Comparison of ENCODE assay signal across 1 cellular context in the genomic region with DNA sequence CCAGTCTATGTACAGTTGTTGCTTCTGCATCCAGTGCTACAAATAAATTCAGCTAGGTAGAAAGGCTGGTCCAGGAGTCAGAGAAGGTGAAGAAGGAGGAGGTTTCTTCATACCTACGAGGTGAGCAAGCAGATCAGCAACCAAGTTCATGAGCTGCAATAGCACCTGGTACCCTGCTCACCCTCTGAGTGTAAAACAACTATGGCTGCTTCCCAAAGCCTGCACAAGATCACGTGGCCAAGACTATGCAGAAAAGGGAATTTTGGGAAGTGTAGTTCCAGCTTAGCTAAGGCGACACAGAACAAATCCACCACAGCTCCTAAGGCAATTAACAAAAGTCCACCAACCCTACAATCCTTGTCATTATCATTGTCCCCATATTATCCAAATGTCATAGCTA.
TF ChIP-seq lines count a peak whose summit lies in the region.

No MANE protein-coding gene starts in this region.

TF ChIP-seq in K562, 482 proteins besides CTCF, POLR2A, EP300 and RAD21 (continued from another document):
- TF ChIP-seq, protein P1, sequence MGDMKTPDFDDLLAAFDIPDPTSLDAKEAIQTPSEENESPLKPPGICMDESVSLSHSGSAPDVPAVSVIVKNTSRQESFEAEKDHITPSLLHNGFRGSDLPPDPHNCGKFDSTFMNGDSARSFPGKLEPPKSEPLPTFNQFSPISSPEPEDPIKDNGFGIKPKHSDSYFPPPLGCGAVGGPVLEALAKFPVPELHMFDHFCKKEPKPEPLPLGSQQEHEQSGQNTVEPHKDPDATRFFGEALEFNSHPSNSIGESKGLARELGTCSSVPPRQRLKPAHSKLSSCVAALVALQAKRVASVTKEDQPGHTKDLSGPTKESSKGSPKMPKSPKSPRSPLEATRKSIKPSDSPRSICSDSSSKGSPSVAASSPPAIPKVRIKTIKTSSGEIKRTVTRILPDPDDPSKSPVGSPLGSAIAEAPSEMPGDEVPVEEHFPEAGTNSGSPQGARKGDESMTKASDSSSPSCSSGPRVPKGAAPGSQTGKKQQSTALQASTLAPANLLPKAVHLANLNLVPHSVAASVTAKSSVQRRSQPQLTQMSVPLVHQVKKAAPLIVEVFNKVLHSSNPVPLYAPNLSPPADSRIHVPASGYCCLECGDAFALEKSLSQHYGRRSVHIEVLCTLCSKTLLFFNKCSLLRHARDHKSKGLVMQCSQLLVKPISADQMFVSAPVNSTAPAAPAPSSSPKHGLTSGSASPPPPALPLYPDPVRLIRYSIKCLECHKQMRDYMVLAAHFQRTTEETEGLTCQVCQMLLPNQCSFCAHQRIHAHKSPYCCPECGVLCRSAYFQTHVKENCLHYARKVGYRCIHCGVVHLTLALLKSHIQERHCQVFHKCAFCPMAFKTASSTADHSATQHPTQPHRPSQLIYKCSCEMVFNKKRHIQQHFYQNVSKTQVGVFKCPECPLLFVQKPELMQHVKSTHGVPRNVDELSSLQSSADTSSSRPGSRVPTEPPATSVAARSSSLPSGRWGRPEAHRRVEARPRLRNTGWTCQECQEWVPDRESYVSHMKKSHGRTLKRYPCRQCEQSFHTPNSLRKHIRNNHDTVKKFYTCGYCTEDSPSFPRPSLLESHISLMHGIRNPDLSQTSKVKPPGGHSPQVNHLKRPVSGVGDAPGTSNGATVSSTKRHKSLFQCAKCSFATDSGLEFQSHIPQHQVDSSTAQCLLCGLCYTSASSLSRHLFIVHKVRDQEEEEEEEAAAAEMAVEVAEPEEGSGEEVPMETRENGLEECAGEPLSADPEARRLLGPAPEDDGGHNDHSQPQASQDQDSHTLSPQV (IDR thresholded peaks at IDR 0.05) = no peak
- TF ChIP-seq SREBF1 (IDR thresholded peaks at IDR 0.05; ENCODE audit: borderline replicate concordance, low read depth, low read length) (no peak), ZNF253 (CRISPR knock-in tag; conservative IDR thresholded peaks at IDR 0.05) (no peak), RBM34 (IDR thresholded peaks at IDR 0.05; ENCODE audit: borderline replicate concordance, insufficient read depth, low read length) (no peak), RAD51 (IDR thresholded peaks at IDR 0.05; ENCODE audit: borderline replicate concordance, low read depth) (peak; percentile 57; the same call in 1 of the 2 replicates), NR3C1 (CRISPR knock-in tag; IDR thresholded peaks at IDR 0.05) (no peak), CREB1 (IDR thresholded peaks at IDR 0.05) (no peak), CREB1 (CRISPR knock-in tag; IDR thresholded peaks at IDR 0.05) (no peak), HCFC1 (IDR thresholded peaks at IDR 0.05; ENCODE audit: low read depth, low read length) (peak; percentile 54; the same call in 1 of the 2 replicates)
- TF ChIP-seq, protein P2, sequence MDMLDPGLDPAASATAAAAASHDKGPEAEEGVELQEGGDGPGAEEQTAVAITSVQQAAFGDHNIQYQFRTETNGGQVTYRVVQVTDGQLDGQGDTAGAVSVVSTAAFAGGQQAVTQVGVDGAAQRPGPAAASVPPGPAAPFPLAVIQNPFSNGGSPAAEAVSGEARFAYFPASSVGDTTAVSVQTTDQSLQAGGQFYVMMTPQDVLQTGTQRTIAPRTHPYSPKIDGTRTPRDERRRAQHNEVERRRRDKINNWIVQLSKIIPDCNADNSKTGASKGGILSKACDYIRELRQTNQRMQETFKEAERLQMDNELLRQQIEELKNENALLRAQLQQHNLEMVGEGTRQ (CRISPR knock-in tag; IDR thresholded peaks at IDR 0.05) = peak; percentile 76
